Comparison of ENCODE assay signal across 9 cellular contexts in the genomic region with DNA sequence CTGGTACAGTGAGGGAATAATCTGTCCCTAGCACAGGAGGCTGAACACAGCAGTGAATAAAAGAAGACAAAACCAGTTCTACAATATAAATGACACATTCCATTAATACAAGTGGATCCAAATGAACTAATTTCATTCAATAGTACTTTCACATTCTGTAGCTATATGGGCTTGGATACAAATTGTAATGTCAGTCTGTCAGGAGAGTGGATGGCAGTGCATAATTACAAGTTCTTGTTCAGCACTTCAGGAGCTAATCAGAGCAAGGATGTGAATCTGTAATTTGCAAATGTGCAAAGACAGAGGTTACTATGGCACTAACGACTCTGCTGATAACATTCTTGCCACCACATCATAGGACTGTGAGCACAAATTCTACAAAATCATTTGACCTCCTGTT.
"Had no signal": no experiment of that assay in that cellular context is flagged by ENCODE, and none has a peak within 500 bp of the region (broad histone marks: within the 10 kb centered on the region; RNA-seq: fewer than 3 reads in every experiment).

No MANE protein-coding gene starts in this region.

- H3K27ac ChIP-seq: HL-60 had no signal

- ATAC-seq: GM23338, HepG2, K562 had no signal

- DNase-seq: H9, HCEC 1CT, KG1 had no signal

- H2AFZ ChIP-seq: GM23338 had no signal

- H3K4me3 ChIP-seq: GM23338, K562 had no signal

- H3K4me2 ChIP-seq: GM23338 had no signal

- FAIRE-seq: H1, H54, HepG2, K562 had no signal
